In genomic region chr19:48569814-48570213, GRCh38 we compare ENCODE assay signal across 19 cellular contexts. TPM values are rescaled to one million over a fixed set of nuclear protein-coding genes. Genes with fewer than 3 reads are reported as not detected.
DNase-seq lines count a peak whose midpoint lies in the region; ATAC-seq and TF ChIP-seq lines count a peak whose summit lies in the region.
"Had no signal": no experiment of that assay in that cellular context is flagged by ENCODE, and none has a peak within 500 bp of the region (broad histone marks: within the 10 kb centered on the region; RNA-seq: fewer than 3 reads in every experiment).

No MANE protein-coding gene starts in this region.

- no peak for ATAC-seq in activated CD8-positive, alpha-beta T cell treated with anti-CD3 and anti-CD28 coated beads for 36 hours

- no peak overlapping the region for H3K23ac ChIP-seq in mesenchymal stem cell (ENCODE audit: low read length in 2 of 2)

- intact Hi-C loops in activated CD8-positive, alpha-beta T cell treated with anti-CD3 and anti-CD28 coated beads for 36 hours (cut with micrococcal nuclease) = no loop called here

- no peak overlapping the region for H4K91ac ChIP-seq in mesenchymal stem cell (ENCODE audit: low read length)

- H3K4me3 Mint-ChIP-seq in neural progenitor cell (peak overlapping the region; percentile 13), glutamatergic neuron (ENCODE audit: unreplicated experiment) (no peak overlapping the region)
- no peak overlapping the region for H3K4me3 Mint-ChIP-seq in activated CD8-positive, alpha-beta T cell treated with anti-CD3 and anti-CD28 coated beads for 36 hours
- H3K4me3 Mint-ChIP-seq: activated naive CD8-positive, alpha-beta T cell treated with anti-CD3 and anti-CD28 coated beads, Interleukin-2, amount 10 ng/mL, durations not matched to agents 7 days and 5 days; endodermal cell had no signal

- H3K4me3 ChIP-seq in neural progenitor cell = no peak overlapping the region
- H3K4me3 ChIP-seq in mesenchymal stem cell (ENCODE audit: insufficient read depth in 1 of 2, low read depth in 1 of 2, low read length in 2 of 2) = no peak overlapping the region
- H3K4me3 ChIP-seq: suprapubic skin had no signal

- no peaks in the 10 kb centered on the region for H3K9me3 Mint-ChIP-seq in neural progenitor cell
- no peaks in the 10 kb centered on the region for H3K9me3 Mint-ChIP-seq in glutamatergic neuron (ENCODE audit: unreplicated experiment)
- H3K9me3 Mint-ChIP-seq in activated CD8-positive, alpha-beta T cell treated with anti-CD3 and anti-CD28 coated beads for 36 hours = no peaks in the 10 kb centered on the region
- H3K9me3 Mint-ChIP-seq: activated naive CD8-positive, alpha-beta T cell treated with anti-CD3 and anti-CD28 coated beads, Interleukin-2, amount 10 ng/mL, durations not matched to agents 7 days and 5 days; endodermal cell had no signal

- H3F3A ChIP-seq in neural progenitor cell (ENCODE audit: low read depth) = peaks cover 23% of the 10 kb centered on the region

- H3K14ac ChIP-seq in mesenchymal stem cell (ENCODE audit: low read length in 2 of 2) = no peak overlapping the region

- DNase-seq in EH (ENCODE audit: low read depth) (peak; percentile 39), M059J (ENCODE audit: low read depth) (peak; percentile 65), astrocyte of the hippocampus (ENCODE audit: low read depth, low spot score) (peak; percentile 60), neural progenitor cell (ENCODE audit: low spot score) (peak; percentile 56), retina (no peak), glutamatergic neuron (no peak), mesenchymal stem cell (no peak)
- DNase-seq in activated CD8-positive, alpha-beta T cell treated with anti-CD3 and anti-CD28 coated beads for 36 hours = no peak
- DNase-seq: activated CD4-positive, CD25-positive, alpha-beta regulatory T cell treated with anti-CD3 and anti-CD28 coated beads, Interleukin-2, amount 50 U/mL, for 72 hours; activated naive CD8-positive, alpha-beta T cell treated with anti-CD3 and anti-CD28 coated beads, Interleukin-2, amount 10 ng/mL, durations not matched to agents 7 days and 5 days; central memory CD4-positive, alpha-beta T cell; endodermal cell; GDM1; kidney glomerular epithelial cell; NCI-H1048; NCI-H446 treated with DMSO at 0.1 percent for 48 hours had no signal

- H2BK12ac ChIP-seq in mesenchymal stem cell (ENCODE audit: low read length in 2 of 2) = no peak overlapping the region

- H2BK5ac ChIP-seq in mesenchymal stem cell (ENCODE audit: low read depth, low read length, poor library complexity, severe bottlenecking) = no peak overlapping the region

- no peaks in the 10 kb centered on the region for H3K79me2 ChIP-seq in neural progenitor cell (ENCODE audit: low read depth)

- POLR2A ChIA-PET in activated CD8-positive, alpha-beta T cell treated with anti-CD3 and anti-CD28 coated beads for 36 hours (lab: Charles Lee) = no interaction called here

- H3K36me3 ChIP-seq in neural progenitor cell (no peaks in the 10 kb centered on the region), mesenchymal stem cell (ENCODE audit: control insufficient read depth in 1 of 2, insufficient read depth in 2 of 2, low read depth in 1 of 2, low read length in 2 of 2) (no peaks in the 10 kb centered on the region)
- H3K36me3 ChIP-seq: suprapubic skin had no signal

- H3K27ac ChIP-seq in neural progenitor cell (no peak overlapping the region), mesenchymal stem cell (ENCODE audit: low read length, poor library complexity, severe bottlenecking) (no peak overlapping the region)
- H3K27ac ChIP-seq: suprapubic skin had no signal

- H4K20me1 ChIP-seq in neural progenitor cell (ENCODE audit: low read depth) = no peaks in the 10 kb centered on the region

- H3K4me1 ChIP-seq in neural progenitor cell (peaks cover 10% of the 10 kb centered on the region), mesenchymal stem cell (ENCODE audit: control insufficient read depth, insufficient read depth, low read depth, low read length) (peaks cover 16% of the 10 kb centered on the region)

- no peaks in the 10 kb centered on the region for H3K79me1 ChIP-seq in mesenchymal stem cell (replicated peaks; ENCODE audit: low read length, poor library complexity, severe bottlenecking)

- H2AK5ac ChIP-seq in mesenchymal stem cell (ENCODE audit: low read length, severe bottlenecking) = no peak overlapping the region

- H3K27ac Mint-ChIP-seq in neural progenitor cell (no peak overlapping the region), glutamatergic neuron (ENCODE audit: unreplicated experiment) (no peak overlapping the region)
- H3K27ac Mint-ChIP-seq in activated CD8-positive, alpha-beta T cell treated with anti-CD3 and anti-CD28 coated beads for 36 hours = no peak overlapping the region
- H3K27ac Mint-ChIP-seq: activated naive CD8-positive, alpha-beta T cell treated with anti-CD3 and anti-CD28 coated beads, Interleukin-2, amount 10 ng/mL, durations not matched to agents 7 days and 5 days; endodermal cell; progenitor cell of endocrine pancreas had no signal

- H3K9ac ChIP-seq in neural progenitor cell (no peak overlapping the region), mesenchymal stem cell (ENCODE audit: low read length) (no peak overlapping the region)

- H3K9me3 ChIP-seq in neural progenitor cell (ENCODE audit: low read depth) (no peaks in the 10 kb centered on the region), mesenchymal stem cell (ENCODE audit: control insufficient read depth, low read length) (no peaks in the 10 kb centered on the region)
- H3K9me3 ChIP-seq: suprapubic skin had no signal

- no peak overlapping the region for H4K8ac ChIP-seq in mesenchymal stem cell (ENCODE audit: low read length)

- 67% methylated on average over 11 of the region's 11 CpGs for WGBS in mesenchymal stem cell

- H3K27me3 ChIP-seq in neural progenitor cell = peaks cover 22% of the 10 kb centered on the region
- no peaks in the 10 kb centered on the region for H3K27me3 ChIP-seq in mesenchymal stem cell (ENCODE audit: control insufficient read depth in 1 of 2, insufficient read depth in 1 of 2, low read length in 2 of 2)
- H3K27me3 ChIP-seq: suprapubic skin had no signal

- H3K4me1 Mint-ChIP-seq in neural progenitor cell (peaks cover 49% of the 10 kb centered on the region), glutamatergic neuron (ENCODE audit: low read depth, unreplicated experiment) (no peaks in the 10 kb centered on the region)
- H3K4me1 Mint-ChIP-seq in activated CD8-positive, alpha-beta T cell treated with anti-CD3 and anti-CD28 coated beads for 36 hours (ENCODE audit: low read depth) = no peaks in the 10 kb centered on the region
- H3K4me1 Mint-ChIP-seq: activated naive CD8-positive, alpha-beta T cell treated with anti-CD3 and anti-CD28 coated beads, Interleukin-2, amount 10 ng/mL, durations not matched to agents 7 days and 5 days had no signal

- H2AFZ ChIP-seq in neural progenitor cell (replicated peaks) = no peak overlapping the region
- no peak overlapping the region for H2AFZ ChIP-seq in mesenchymal stem cell (ENCODE audit: low read depth, low read length)

- TF ChIP-seq CTCF in neural progenitor cell (IDR thresholded peaks at IDR 0.05) (no peak), glutamatergic neuron (IDR thresholded peaks at IDR 0.05; ENCODE audit: partially characterized antibody, unreplicated experiment) (no peak)
- no peak for TF ChIP-seq CTCF in activated CD8-positive, alpha-beta T cell treated with anti-CD3 and anti-CD28 coated beads for 36 hours (IDR thresholded peaks at IDR 0.05)

- H3K36me3 Mint-ChIP-seq in neural progenitor cell = no peaks in the 10 kb centered on the region
- H3K36me3 Mint-ChIP-seq in glutamatergic neuron (ENCODE audit: unreplicated experiment) = no peaks in the 10 kb centered on the region
- no peaks in the 10 kb centered on the region for H3K36me3 Mint-ChIP-seq in activated CD8-positive, alpha-beta T cell treated with anti-CD3 and anti-CD28 coated beads for 36 hours (ENCODE audit: low read depth)
- H3K36me3 Mint-ChIP-seq: activated naive CD8-positive, alpha-beta T cell treated with anti-CD3 and anti-CD28 coated beads, Interleukin-2, amount 10 ng/mL, durations not matched to agents 7 days and 5 days had no signal

- H3K4me2 ChIP-seq in neural progenitor cell (no peak overlapping the region), mesenchymal stem cell (ENCODE audit: low read length, poor library complexity, severe bottlenecking) (no peak overlapping the region)

- CTCF ChIA-PET in activated CD8-positive, alpha-beta T cell treated with anti-CD3 and anti-CD28 coated beads for 36 hours (lab: Charles Lee) = interaction anchor here (0.7 kb wide), 1 partner anchor 16 kb away, joined by 3 read pairs; no protein-coding TSS in a partner anchor

- H3K4ac ChIP-seq in mesenchymal stem cell (ENCODE audit: low read depth in 1 of 2, low read length in 2 of 2) = no peak overlapping the region

- no peak overlapping the region for H2BK120ac ChIP-seq in mesenchymal stem cell (ENCODE audit: low read depth, low read length)

- H3K27me3 Mint-ChIP-seq in neural progenitor cell (ENCODE audit: insufficient read depth, low read depth) = peaks cover 19% of the 10 kb centered on the region
- peaks cover 5% of the 10 kb centered on the region for H3K27me3 Mint-ChIP-seq in glutamatergic neuron (ENCODE audit: unreplicated experiment)
- H3K27me3 Mint-ChIP-seq in activated CD8-positive, alpha-beta T cell treated with anti-CD3 and anti-CD28 coated beads for 36 hours = no peaks in the 10 kb centered on the region

- no peak overlapping the region for H2BK15ac ChIP-seq in mesenchymal stem cell (ENCODE audit: low read depth, poor library complexity, severe bottlenecking)

- no peak overlapping the region for H3K18ac ChIP-seq in mesenchymal stem cell (ENCODE audit: low read depth in 1 of 2, low read length in 2 of 2)

RNA-seq across cellular contexts. Expression of gene SULT2B1, which starts 17.8 kb away (rescaled TPM):
- not detected in 2 replicates for total RNA-seq in M059J (2014; rRNA removed; shearing (Covaris generic))
- total RNA-seq in neural progenitor cell (ENCODE audit: low replicate concordance) = 1.6 TPM in 1 of 2 replicates, not detected in the other
- total RNA-seq in glutamatergic neuron (ENCODE audit: unreplicated experiment) = not detected
- 0.83 TPM for polyA plus RNA-seq in mesenchymal stem cell (2013, experiment 1 of 2)
- polyA plus RNA-seq in mesenchymal stem cell (2013, experiment 2 of 2) = 0.70 TPM
- total RNA-seq in activated CD8-positive, alpha-beta T cell treated with anti-CD3 and anti-CD28 coated beads for 36 hours = not detected
- total RNA-seq: activated naive CD8-positive, alpha-beta T cell treated with anti-CD3 and anti-CD28 coated beads, Interleukin-2, amount 10 ng/mL, durations not matched to agents 7 days and 5 days; progenitor cell of endocrine pancreas had no signal

RNA-seq across cellular contexts. Expression of gene SPACA4, which starts 36.7 kb away (rescaled TPM):
- not detected in 2 replicates for total RNA-seq in M059J (2014; rRNA removed; shearing (Covaris generic))
- total RNA-seq in neural progenitor cell (ENCODE audit: low replicate concordance) (not detected in 2 replicates), glutamatergic neuron (ENCODE audit: unreplicated experiment) (not detected)
- not detected for polyA plus RNA-seq in mesenchymal stem cell (2013, experiment 1 of 2)
- not detected for polyA plus RNA-seq in mesenchymal stem cell (2013, experiment 2 of 2)
- total RNA-seq in activated CD8-positive, alpha-beta T cell treated with anti-CD3 and anti-CD28 coated beads for 36 hours = not detected
- total RNA-seq: activated naive CD8-positive, alpha-beta T cell treated with anti-CD3 and anti-CD28 coated beads, Interleukin-2, amount 10 ng/mL, durations not matched to agents 7 days and 5 days; endodermal cell; progenitor cell of endocrine pancreas had no signal
- polyA plus RNA-seq: BJ had no signal

RNA-seq across cellular contexts. Expression of gene FAM83E, which starts 45.1 kb away (rescaled TPM):
- total RNA-seq in M059J (2014; rRNA removed; shearing (Covaris generic)) = 0.89 TPM in 1 of 2 replicates, not detected in the other
- total RNA-seq in neural progenitor cell (ENCODE audit: low replicate concordance) (0.06 and 2.6 TPM in 2 replicates), glutamatergic neuron (ENCODE audit: unreplicated experiment) (1.5 TPM)
- 0.03 TPM for polyA plus RNA-seq in mesenchymal stem cell (2013, experiment 1 of 2)
- polyA plus RNA-seq in mesenchymal stem cell (2013, experiment 2 of 2) = 0.04 TPM
- 1 to 10 TPM; 3.8 to 4.7 TPM for total RNA-seq in activated CD8-positive, alpha-beta T cell treated with anti-CD3 and anti-CD28 coated beads for 36 hours

RNA-seq across cellular contexts. Expression of gene RPL18, which starts 49.2 kb away (rescaled TPM):
- total RNA-seq in M059J (2014; rRNA removed; shearing (Covaris generic)) = 1,286 and 1,602 TPM in 2 replicates
- total RNA-seq in neural progenitor cell (ENCODE audit: low replicate concordance) (1,962 and 2,391 TPM in 2 replicates), glutamatergic neuron (ENCODE audit: unreplicated experiment) (1,011 TPM)
- 1,704 TPM for polyA plus RNA-seq in mesenchymal stem cell (2013, experiment 1 of 2)
- polyA plus RNA-seq in mesenchymal stem cell (2013, experiment 2 of 2) = 1,641 TPM
- 1,000 to 10,000 TPM; 2,304 to 2,324 TPM for total RNA-seq in activated CD8-positive, alpha-beta T cell treated with anti-CD3 and anti-CD28 coated beads for 36 hours

RNA-seq across cellular contexts. Expression of gene SPHK2, which starts 49.5 kb away (rescaled TPM):
- 2.9 and 5.4 TPM in 2 replicates for total RNA-seq in M059J (2014; rRNA removed; shearing (Covaris generic))
- total RNA-seq in neural progenitor cell (ENCODE audit: low replicate concordance) (7.2 and 46.1 TPM in 2 replicates), glutamatergic neuron (ENCODE audit: unreplicated experiment) (146 TPM)
- 9.1 TPM for polyA plus RNA-seq in mesenchymal stem cell (2013, experiment 1 of 2)
- 9.4 TPM for polyA plus RNA-seq in mesenchymal stem cell (2013, experiment 2 of 2)
- total RNA-seq in activated CD8-positive, alpha-beta T cell treated with anti-CD3 and anti-CD28 coated beads for 36 hours = 10 to 100 TPM; 22.3 to 22.9 TPM

Comparison
In these comparisons a context has a peak if more than half of its experiments do, and no peak if none do; other contexts are left out.
1. DNase-seq: peak in EH (single experiment), M059J (single experiment), astrocyte of the hippocampus (single experiment) and neural progenitor cell (single experiment); none in retina (single experiment), glutamatergic neuron (single experiment), mesenchymal stem cell (single experiment) and activated CD8-positive, alpha-beta T cell treated with anti-CD3 and anti-CD28 coated beads for 36 hours (single experiment).